8 cellular contexts compared by ENCODE assay signal in genomic region chr15:38563723-38564519, GRCh38. TPM values are rescaled to one million over a fixed set of nuclear protein-coding genes. Genes with fewer than 3 reads are reported as not detected.
DNase-seq lines count a peak whose midpoint lies in the region; ATAC-seq, FAIRE-seq and TF ChIP-seq lines count a peak whose summit lies in the region.

No MANE protein-coding gene starts in this region.

- H3K27ac ChIP-seq in CD4-positive, alpha-beta T cell (ENCODE audit: low read depth, low read length), result peak overlapping the region; percentile 93

- no peaks in the 10 kb centered on the region for H3K27me3 ChIP-seq in CD4-positive, alpha-beta T cell (ENCODE audit: control insufficient read depth, insufficient read depth, low read length)

- H3K9me3 ChIP-seq in CD4-positive, alpha-beta T cell (ENCODE audit: control insufficient read depth, low read length), result no peaks in the 10 kb centered on the region

- no peak for FAIRE-seq in urothelium cell line (lab: Jason Lieb, UNC)

- peak overlapping the region; percentile 98 for H3K4me3 Mint-ChIP-seq in CD4-positive, alpha-beta T cell
- H3K4me3 Mint-ChIP-seq in progenitor cell of endocrine pancreas (ENCODE audit: low read depth), result peak overlapping the region; percentile 79

- H3K9me3 Mint-ChIP-seq in CD4-positive, alpha-beta T cell, result no peaks in the 10 kb centered on the region
- peaks cover 0 to 4% of the 10 kb centered on the region in 2 donors for H3K9me3 Mint-ChIP-seq in activated naive CD4-positive, alpha-beta T cell treated with anti-CD3 and anti-CD28 coated beads, Interleukin-2, amount 50 U/mL, for 72 hours
- H3K9me3 Mint-ChIP-seq in progenitor cell of endocrine pancreas (ENCODE audit: low read depth), result no peaks in the 10 kb centered on the region

- intact Hi-C loops in CD4-positive, alpha-beta T cell (cut with DNase I, micrococcal nuclease), result loop anchor here (1.0 to 5.0 kb wide), 7 partner anchors 37 to 126 kb away; no protein-coding TSS in a partner anchor
- intact Hi-C loops in left cardiac atrium (cut with DNase I), result loop anchor here (2.0 to 10.0 kb wide), 4 partner anchors 61 to 113 kb away; no protein-coding TSS in a partner anchor

- H3K27ac Mint-ChIP-seq in CD4-positive, alpha-beta T cell, result peak overlapping the region; percentile 93
- H3K27ac Mint-ChIP-seq in activated naive CD4-positive, alpha-beta T cell treated with anti-CD3 and anti-CD28 coated beads, Interleukin-2, amount 50 U/mL, for 72 hours, result peak overlapping the region; percentile 87 to 96
- H3K27ac Mint-ChIP-seq in progenitor cell of endocrine pancreas, result no peak overlapping the region

- peaks cover 77% of the 10 kb centered on the region for H3K4me1 Mint-ChIP-seq in CD4-positive, alpha-beta T cell (ENCODE audit: low read depth)
- H3K4me1 Mint-ChIP-seq in progenitor cell of endocrine pancreas (ENCODE audit: low read depth), result peaks cover 2% of the 10 kb centered on the region

- peak; percentile 90 for TF ChIP-seq CTCF in CD4-positive, alpha-beta T cell (IDR thresholded peaks at IDR 0.05)
- peak; percentile 97 for TF ChIP-seq CTCF in progenitor cell of endocrine pancreas (IDR thresholded peaks at IDR 0.05; ENCODE audit: unreplicated experiment)

- peak; percentile 63 for ATAC-seq in CD4-positive, alpha-beta T cell (ENCODE audit: poor library complexity)
- peak; percentile 67 for ATAC-seq in GM19397 (IDR thresholded peaks at IDR 0.05; ENCODE audit: unreplicated experiment)
- peak; percentile 69 for ATAC-seq in HG03521 (IDR thresholded peaks at IDR 0.05; ENCODE audit: unreplicated experiment)
- ATAC-seq in activated naive CD4-positive, alpha-beta T cell treated with anti-CD3 and anti-CD28 coated beads, Interleukin-2, amount 50 U/mL, for 72 hours, result peak; percentile 64 to 66
- peak; percentile 92 to 93 for ATAC-seq in left cardiac atrium

- CTCF ChIA-PET in CD4-positive, alpha-beta T cell (lab: Charles Lee), result interaction anchor here (0.5 to 7.3 kb wide), 54 partner anchors 8 to 144 kb away, joined by 3 to 247 read pairs (median 5); partner anchors contain the start of gene FAM98B

- peaks cover 50% of the 10 kb centered on the region for H3K36me3 Mint-ChIP-seq in CD4-positive, alpha-beta T cell (ENCODE audit: low read depth)
- H3K36me3 Mint-ChIP-seq in activated naive CD4-positive, alpha-beta T cell treated with anti-CD3 and anti-CD28 coated beads, Interleukin-2, amount 50 U/mL, for 72 hours, result peaks cover 23 to 44% of the 10 kb centered on the region in 2 donors
- H3K36me3 Mint-ChIP-seq in progenitor cell of endocrine pancreas (ENCODE audit: insufficient read depth), result no peaks in the 10 kb centered on the region

- DNase-seq in CD4-positive, alpha-beta T cell, result peak; percentile 75 to 90 (median 86)
- DNase-seq in SK-N-DZ (ENCODE audit: low spot score) (peak; percentile 24), left cardiac atrium (peak; percentile 73), progenitor cell of endocrine pancreas (ENCODE audit: low spot score, unreplicated experiment) (peak; percentile 75), urothelium cell line (ENCODE audit: low spot score) (peak; percentile 82)
- DNase-seq in activated naive CD4-positive, alpha-beta T cell treated with anti-CD3 and anti-CD28 coated beads, Interleukin-2, amount 50 U/mL, for 72 hours (ENCODE audit: low spot score in 2 of 2), result peak; percentile 89 to 92

- POLR2A ChIA-PET in CD4-positive, alpha-beta T cell (lab: Charles Lee), result interaction anchor here (0.6 to 9.3 kb wide), 38 partner anchors 9 to 1981 kb away, joined by 3 to 277 read pairs (median 6); partner anchors contain the start of gene FAM98B

- no peaks in the 10 kb centered on the region for H3K27me3 Mint-ChIP-seq in CD4-positive, alpha-beta T cell
- H3K27me3 Mint-ChIP-seq in progenitor cell of endocrine pancreas, result peaks cover 63% of the 10 kb centered on the region

RNA-seq across cellular contexts. Expression of gene RASGRP1, which starts 0.7 kb away (rescaled TPM):
- total RNA-seq in CD4-positive, alpha-beta T cell, result 10 to 100 TPM; 66.6 to 69.7 TPM
- 0.29 TPM in 1 of 2 replicates, not detected in the other for polyA plus RNA-seq in SK-N-DZ (2014; cell fraction: cytosol; rRNA removed)
- polyA plus RNA-seq in SK-N-DZ (2014; cell fraction: nucleus; rRNA removed), result not detected in 2 replicates
- total RNA-seq in activated naive CD4-positive, alpha-beta T cell treated with anti-CD3 and anti-CD28 coated beads, Interleukin-2, amount 50 U/mL, for 72 hours, result 100 to 1,000 TPM in 1 of 2 donors, 10 to 100 TPM in 1; 61.2 to 102 TPM
- total RNA-seq in left cardiac atrium, result 1 to 10 TPM; 1.0 to 1.6 TPM
- 1.5 and 1.7 TPM in 2 replicates for total RNA-seq in progenitor cell of endocrine pancreas

Comparison
In these comparisons a context has a peak if more than half of its experiments do, and no peak if none do; other contexts are left out.
1. Peak in every context shown above with its lines: DNase-seq, ATAC-seq and H3K27ac ChIP-seq.
2. DNase-seq: peak in every context shown above with its lines; median percentile 90 in activated naive CD4-positive, alpha-beta T cell treated with anti-CD3 and anti-CD28 coated beads, Interleukin-2, amount 50 U/mL, for 72 hours; 86 in CD4-positive, alpha-beta T cell; 82 in urothelium cell line; 75 in progenitor cell of endocrine pancreas; 73 in left cardiac atrium; 24 in SK-N-DZ.
3. RNA of gene RASGRP1, which starts 0.7 kb away (total RNA-seq): 61.2 to 102 TPM in activated naive CD4-positive, alpha-beta T cell treated with anti-CD3 and anti-CD28 coated beads, Interleukin-2, amount 50 U/mL, for 72 hours and 66.6 to 69.7 TPM in CD4-positive, alpha-beta T cell; 1.0 to 1.6 TPM in left cardiac atrium and 1.5 to 1.7 TPM in progenitor cell of endocrine pancreas; every median in the first group is over 10 times any median in the second.